Comparison of ENCODE assay signal across 16 cellular contexts in genomic region chr3:65939184-65939583, GRCh38.
DNase-seq lines count a peak whose midpoint lies in the region; ATAC-seq and TF ChIP-seq lines count a peak whose summit lies in the region.
"Had no signal": no experiment of that assay in that cellular context is flagged by ENCODE, and none has a peak within 500 bp of the region (broad histone marks: within the 10 kb centered on the region; RNA-seq: fewer than 3 reads in every experiment).

No MANE protein-coding gene starts in this region.

- H3K4me3 Mint-ChIP-seq in Calu3 (ENCODE audit: low read depth, unreplicated experiment) (no peak overlapping the region), HFFc6 (no peak overlapping the region; the same call in 1 of the 2 replicates), progenitor cell of endocrine pancreas (ENCODE audit: low read depth) (no peak overlapping the region)
- no peak overlapping the region for H3K4me3 Mint-ChIP-seq in stimulated activated effector memory CD8-positive, alpha-beta T cell treated with anti-CD3 and anti-CD28 coated beads, Interleukin-12 subunit alpha, Interleukin-12 subunit beta, amount 100 ng/mL, for 72 hours
- H3K4me3 Mint-ChIP-seq: CD8-positive, alpha-beta memory T cell had no signal

- H3K27me3 Mint-ChIP-seq in Calu3 (ENCODE audit: unreplicated experiment) (no peaks in the 10 kb centered on the region), HFFc6 (ENCODE audit: insufficient read depth) (no peaks in the 10 kb centered on the region; the same call in 1 of the 2 replicates), progenitor cell of endocrine pancreas (no peaks in the 10 kb centered on the region)

- CTCF ChIA-PET in Calu3 (lab: Charles Lee), result no interaction called here

- H3K4me3 ChIP-seq in fibroblast of mammary gland (ENCODE audit: control insufficient read depth, low read depth, low read length), result no peak overlapping the region

- intact Hi-C loops in Calu3 (cut with micrococcal nuclease; ENCODE audit: unreplicated experiment), result no loop called here

- peak overlapping the region; percentile 64 for H3K27ac Mint-ChIP-seq in Calu3 (ENCODE audit: unreplicated experiment)
- H3K27ac Mint-ChIP-seq in HFFc6, result peak overlapping the region; percentile 66
- H3K27ac Mint-ChIP-seq in progenitor cell of endocrine pancreas, result peak overlapping the region; percentile 2
- H3K27ac Mint-ChIP-seq in stimulated activated effector memory CD8-positive, alpha-beta T cell treated with anti-CD3 and anti-CD28 coated beads, Interleukin-12 subunit alpha, Interleukin-12 subunit beta, amount 100 ng/mL, for 72 hours, result no peak overlapping the region
- H3K27ac Mint-ChIP-seq: CD8-positive, alpha-beta memory T cell had no signal

- H3K36me3 Mint-ChIP-seq in Calu3 (ENCODE audit: insufficient read depth, unreplicated experiment) (peaks cover under 1% of the 10 kb centered on the region), HFFc6 (ENCODE audit: low read depth) (peaks cover 11% of the 10 kb centered on the region), progenitor cell of endocrine pancreas (ENCODE audit: insufficient read depth) (peaks cover 3% of the 10 kb centered on the region)
- no peaks in the 10 kb centered on the region for H3K36me3 Mint-ChIP-seq in stimulated activated effector memory CD8-positive, alpha-beta T cell treated with anti-CD3 and anti-CD28 coated beads, Interleukin-12 subunit alpha, Interleukin-12 subunit beta, amount 100 ng/mL, for 72 hours
- H3K36me3 Mint-ChIP-seq: CD8-positive, alpha-beta memory T cell had no signal

- BruUV-seq in Calu3 (replicated peaks; lab: Mats Ljungman, UMichigan), result no TSS peak

- DNase-seq in Calu3 (no peak), HFFc6 (no peak), fibroblast of mammary gland (ENCODE audit: low read depth) (peak; percentile 29), progenitor cell of endocrine pancreas (ENCODE audit: low spot score, unreplicated experiment) (no peak), NCI-H524 (lab: John Stamatoyannopoulos, UW) (no peak)
- no peak for DNase-seq in stimulated activated effector memory CD8-positive, alpha-beta T cell treated with anti-CD3 and anti-CD28 coated beads, Interleukin-12 subunit alpha, Interleukin-12 subunit beta, amount 100 ng/mL, for 72 hours (ENCODE audit: low spot score in 2 of 2)
- DNase-seq: BE2C; CD8-positive, alpha-beta memory T cell; DMS79 treated with DMSO at 0.1 percent for 48 hours; Karpas-422; NCI-H1105; NCI-H187; NCI-H446; NCI-H748 treated with DMSO at 0.1 percent for 48 hours had no signal

- TF ChIP-seq CTCF in Calu3 (IDR thresholded peaks at IDR 0.05; ENCODE audit: unreplicated experiment) (no peak), HFFc6 (IDR thresholded peaks at IDR 0.05) (no peak), fibroblast of mammary gland (conservative IDR thresholded peaks at IDR 0.05; ENCODE audit: control insufficient read depth, insufficient read depth, low read depth, low read length) (no peak), progenitor cell of endocrine pancreas (IDR thresholded peaks at IDR 0.05; ENCODE audit: unreplicated experiment) (no peak)

- H3K9me3 Mint-ChIP-seq in Calu3 (ENCODE audit: low read depth, unreplicated experiment), result peaks cover 4% of the 10 kb centered on the region
- H3K9me3 Mint-ChIP-seq in HFFc6, result peaks cover 8% of the 10 kb centered on the region
- no peaks in the 10 kb centered on the region for H3K9me3 Mint-ChIP-seq in progenitor cell of endocrine pancreas (ENCODE audit: low read depth)
- no peaks in the 10 kb centered on the region for H3K9me3 Mint-ChIP-seq in stimulated activated effector memory CD8-positive, alpha-beta T cell treated with anti-CD3 and anti-CD28 coated beads, Interleukin-12 subunit alpha, Interleukin-12 subunit beta, amount 100 ng/mL, for 72 hours

- ATAC-seq in GM19455 (IDR thresholded peaks at IDR 0.05; ENCODE audit: unreplicated experiment) (no peak), GM18873 (IDR thresholded peaks at IDR 0.05; ENCODE audit: low FRiP score, unreplicated experiment) (no peak)
- ATAC-seq in stimulated activated effector memory CD8-positive, alpha-beta T cell treated with anti-CD3 and anti-CD28 coated beads, Interleukin-12 subunit alpha, Interleukin-12 subunit beta, amount 100 ng/mL, for 72 hours, result no peak

- H3K4me1 Mint-ChIP-seq in Calu3 (ENCODE audit: low read depth, unreplicated experiment), result peaks cover 41% of the 10 kb centered on the region
- peaks cover 33% of the 10 kb centered on the region for H3K4me1 Mint-ChIP-seq in HFFc6 (ENCODE audit: low read depth)
- H3K4me1 Mint-ChIP-seq in progenitor cell of endocrine pancreas (ENCODE audit: low read depth), result peaks cover 52% of the 10 kb centered on the region
- H3K4me1 Mint-ChIP-seq in stimulated activated effector memory CD8-positive, alpha-beta T cell treated with anti-CD3 and anti-CD28 coated beads, Interleukin-12 subunit alpha, Interleukin-12 subunit beta, amount 100 ng/mL, for 72 hours, result no peaks in the 10 kb centered on the region
- H3K4me1 Mint-ChIP-seq: CD8-positive, alpha-beta memory T cell had no signal
